Comparison of ENCODE assay signal across 28 cellular contexts in genomic region chr10:123221418-123221817, GRCh38.
"Had no signal": no experiment of that assay in that cellular context is flagged by ENCODE, and none has a peak within 500 bp of the region (broad histone marks: within the 10 kb centered on the region; RNA-seq: fewer than 3 reads in every experiment).

No MANE protein-coding gene starts in this region.

- H3K9me3 Mint-ChIP-seq: stimulated activated effector memory CD8-positive, alpha-beta T cell treated with anti-CD3 and anti-CD28 coated beads, Interleukin-12 subunit alpha, Interleukin-12 subunit beta, amount 100 ng/mL, for 72 hours; stimulated activated memory B cell treated with anti-CD40 and anti-IgM and Interleukin-4, amounts not matched to agents 10 μg/mL and 1 μg/mL and 100 μg/mL, for 72 hours; type B pancreatic cell had no signal

- H3K36me3 Mint-ChIP-seq: stimulated activated effector memory CD8-positive, alpha-beta T cell treated with anti-CD3 and anti-CD28 coated beads, Interleukin-12 subunit alpha, Interleukin-12 subunit beta, amount 100 ng/mL, for 72 hours; type B pancreatic cell had no signal

- H3K4me3 ChIP-seq: stomach, suprapubic skin, testis, thoracic aorta, thyroid gland, tibial artery, tibial nerve, transverse colon, upper lobe of left lung, upper lobe of right lung, uterus, vagina had no signal

- H3K36me3 ChIP-seq: stomach, suprapubic skin, thoracic aorta, thyroid gland, tibial artery, transverse colon, upper lobe of left lung, upper lobe of right lung, uterus, vagina had no signal

- ATAC-seq: stimulated activated effector memory CD8-positive, alpha-beta T cell treated with anti-CD3 and anti-CD28 coated beads, Interleukin-12 subunit alpha, Interleukin-12 subunit beta, amount 100 ng/mL, for 72 hours; stimulated activated memory B cell treated with anti-CD40 and anti-IgM and Interleukin-4, amounts not matched to agents 10 μg/mL and 1 μg/mL and 100 μg/mL, for 72 hours; stimulated activated naive B cell treated with anti-CD40 and anti-IgM and Interleukin-4, amounts not matched to agents 10 μg/mL and 1 μg/mL and 100 μg/mL, for 72 hours; stimulated activated naive CD8-positive, alpha-beta T cell treated with anti-CD3 and anti-CD28 coated beads, Interleukin-15, amount 100 ng/mL, for 72 hours; stimulated activated naive CD8-positive, alpha-beta T cell treated with anti-CD3 and anti-CD28 coated beads, Interleukin-15, Interleukin-2, amounts not matched to agents 100 U/mL and 50 U/mL, for 24 hours; upper lobe of right lung had no signal

- H3K4me1 Mint-ChIP-seq: stimulated activated memory B cell treated with anti-CD40 and anti-IgM and Interleukin-4, amounts not matched to agents 10 μg/mL and 1 μg/mL and 100 μg/mL, for 72 hours; stimulated activated naive B cell treated with anti-CD40 and anti-IgM and Interleukin-4, amounts not matched to agents 10 μg/mL and 1 μg/mL and 100 μg/mL, for 72 hours; stimulated activated naive CD8-positive, alpha-beta T cell treated with anti-CD3 and anti-CD28 coated beads, Interleukin-15, amount 100 ng/mL, for 72 hours had no signal

- H3K4me1 ChIP-seq: stomach, suprapubic skin, testis, thyroid gland, tibial artery, tibial nerve, transverse colon, upper lobe of left lung, upper lobe of right lung, uterus, vagina had no signal

- H3K27me3 ChIP-seq: stomach, suprapubic skin, testis, thyroid gland, tibial artery, tibial nerve, transverse colon, upper lobe of left lung, upper lobe of right lung, uterus, vagina had no signal

- H3K4me3 Mint-ChIP-seq: stimulated activated effector memory CD8-positive, alpha-beta T cell treated with anti-CD3 and anti-CD28 coated beads, Interleukin-12 subunit alpha, Interleukin-12 subunit beta, amount 100 ng/mL, for 72 hours; stimulated activated memory B cell treated with anti-CD40 and anti-IgM and Interleukin-4, amounts not matched to agents 10 μg/mL and 1 μg/mL and 100 μg/mL, for 72 hours; stimulated activated naive B cell treated with anti-CD40 and anti-IgM and Interleukin-4, amounts not matched to agents 10 μg/mL and 1 μg/mL and 100 μg/mL, for 72 hours; stimulated activated naive CD8-positive, alpha-beta T cell treated with anti-CD3 and anti-CD28 coated beads, Interleukin-15, amount 100 ng/mL, for 72 hours; stimulated activated naive CD8-positive, alpha-beta T cell treated with anti-CD3 and anti-CD28 coated beads, Interleukin-15, Interleukin-2, amounts not matched to agents 100 ng/mL and 50 ng/mL, for 24 hours; type B pancreatic cell had no signal

- H3K27ac ChIP-seq: stomach, suprapubic skin, testis, thoracic aorta, thyroid gland, tibial artery, tibial nerve, transverse colon, upper lobe of left lung, upper lobe of right lung, uterus, vagina had no signal

- H3K27ac Mint-ChIP-seq: stimulated activated effector memory CD8-positive, alpha-beta T cell treated with anti-CD3 and anti-CD28 coated beads, Interleukin-12 subunit alpha, Interleukin-12 subunit beta, amount 100 ng/mL, for 72 hours; stimulated activated memory B cell treated with anti-CD40 and anti-IgM and Interleukin-4, amounts not matched to agents 10 μg/mL and 1 μg/mL and 100 μg/mL, for 72 hours; stimulated activated naive B cell treated with anti-CD40 and anti-IgM and Interleukin-4, amounts not matched to agents 10 μg/mL and 1 μg/mL and 100 μg/mL, for 72 hours; stimulated activated naive CD8-positive, alpha-beta T cell treated with anti-CD3 and anti-CD28 coated beads, Interleukin-15, amount 100 ng/mL, for 72 hours; stimulated activated naive CD8-positive, alpha-beta T cell treated with anti-CD3 and anti-CD28 coated beads, Interleukin-15, Interleukin-2, amounts not matched to agents 100 ng/mL and 50 ng/mL, for 24 hours; type B pancreatic cell had no signal

- H3K9me3 ChIP-seq: stomach, suprapubic skin, testis, thoracic aorta, thyroid gland, tibial artery, transverse colon, upper lobe of right lung, uterus, vagina had no signal

- DNase-seq: stimulated activated CD4-positive, alpha-beta T cell treated with anti-CD3 and anti-CD28 coated beads, Interleukin-2, amount 100 ng/mL, for 48 hours; stimulated activated CD4-positive, alpha-beta T cell treated with anti-CD3 and anti-CD28 coated beads, Interleukin-4, amount 100 ng/mL, for 1 hour; stimulated activated CD4-positive, alpha-beta T cell treated with anti-CD3 and anti-CD28 coated beads, Interleukin-4, amount 100 ng/mL, for 24 hours; stimulated activated CD4-positive, alpha-beta T cell treated with anti-CD3 and anti-CD28 coated beads, Interleukin-4, amount 100 ng/mL, for 4 hours; stimulated activated CD8-positive, alpha-beta memory T cell treated with anti-CD3 and anti-CD28 coated beads, Interleukin-4, amount 100 ng/mL, for 48 hours; stimulated activated naive B cell treated with anti-CD40 and anti-IgM and Interleukin-4, amounts not matched to agents 10 μg/mL and 1 μg/mL and 100 μg/mL, for 72 hours; stimulated activated naive CD4-positive, alpha-beta T cell; stimulated activated naive CD4-positive, alpha-beta T cell treated with Interleukin-2 at 50 U/mL for 16 hours; stimulated activated naive CD8-positive, alpha-beta T cell treated with anti-CD3 and anti-CD28 coated beads, Interleukin-15, amount 100 ng/mL, for 72 hours; stimulated activated naive CD8-positive, alpha-beta T cell treated with anti-CD3 and anti-CD28 coated beads, Interleukin-15, Interleukin-2, amounts not matched to agents 100 U/mL and 50 U/mL, for 24 hours; stomach; substantia nigra; testis; thyroid gland; tibial artery; transverse colon; upper lobe of left lung; upper lobe of right lung; uterus had no signal

- H3K27me3 Mint-ChIP-seq: stimulated activated memory B cell treated with anti-CD40 and anti-IgM and Interleukin-4, amounts not matched to agents 10 μg/mL and 1 μg/mL and 100 μg/mL, for 72 hours; stimulated activated naive B cell treated with anti-CD40 and anti-IgM and Interleukin-4, amounts not matched to agents 10 μg/mL and 1 μg/mL and 100 μg/mL, for 72 hours; stimulated activated naive CD8-positive, alpha-beta T cell treated with anti-CD3 and anti-CD28 coated beads, Interleukin-15, amount 100 ng/mL, for 72 hours; stimulated activated naive CD8-positive, alpha-beta T cell treated with anti-CD3 and anti-CD28 coated beads, Interleukin-15, Interleukin-2, amounts not matched to agents 100 ng/mL and 50 ng/mL, for 24 hours; type B pancreatic cell had no signal

- FAIRE-seq: urothelium cell line had no signal
